In the genomic region with DNA sequence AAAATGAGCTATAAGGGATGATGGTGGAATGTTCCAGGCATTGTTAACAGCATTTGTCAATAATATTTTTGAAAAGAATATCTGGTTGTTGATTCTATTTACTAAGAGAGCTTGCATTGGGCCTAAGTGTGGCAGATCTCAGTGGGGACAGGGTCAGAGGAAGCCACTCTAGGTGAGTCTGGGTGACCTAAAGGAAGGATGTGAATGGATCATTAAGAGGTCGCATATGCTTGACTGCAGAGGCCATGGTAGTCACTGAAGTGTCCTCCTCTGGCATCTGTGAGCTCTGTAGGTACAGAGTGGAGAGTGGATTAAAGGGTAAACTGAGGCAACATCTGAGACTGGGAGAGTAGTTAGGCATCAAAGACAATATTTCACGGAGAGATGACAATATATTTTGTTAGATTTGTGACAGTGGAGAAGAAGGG, we compare ENCODE assay signal across 28 cellular contexts.
"Had no signal": no experiment of that assay in that cellular context is flagged by ENCODE, and none has a peak within 500 bp of the region (broad histone marks: within the 10 kb centered on the region; RNA-seq: fewer than 3 reads in every experiment).

No MANE protein-coding gene starts in this region.

- H3K36me3 Mint-ChIP-seq: activated naive CD8-positive, alpha-beta T cell had no signal

- H3K9me3 Mint-ChIP-seq: activated CD8-positive, alpha-beta T cell treated with anti-CD3 and anti-CD28 coated beads for 36 hours; activated T-cell treated with anti-CD3 and anti-CD28 coated beads, Interleukin-2, amount 50 U/mL, for 4 hours; activated T-helper 17 cell treated with anti-CD3 and anti-CD28 coated beads, Interleukin-2, amount 50 U/mL, for 72 hours had no signal

- H3K36me3 ChIP-seq: brain microvascular endothelial cell, cardiac muscle cell, colonic mucosa, gastrocnemius medialis, heart left ventricle had no signal

- FAIRE-seq: astrocyte, endometrium, endothelial cell of umbilical vein had no signal

- H3K27me3 Mint-ChIP-seq: activated CD8-positive, alpha-beta T cell treated with anti-CD3 and anti-CD28 coated beads for 36 hours; activated naive CD8-positive, alpha-beta T cell had no signal

- H3K9me3 ChIP-seq: colonic mucosa, gastrocnemius medialis, heart left ventricle had no signal

- H3K27ac Mint-ChIP-seq: activated CD8-positive, alpha-beta T cell treated with anti-CD3 and anti-CD28 coated beads for 36 hours; activated naive CD8-positive, alpha-beta T cell; activated T-helper 17 cell treated with anti-CD3 and anti-CD28 coated beads, Interleukin-2, amount 50 U/mL, for 72 hours had no signal

- H3K4me3 ChIP-seq: cardiac muscle cell, colonic mucosa, gastrocnemius medialis, heart left ventricle had no signal

- H3K27ac ChIP-seq: brain microvascular endothelial cell, cardiac muscle cell, colonic mucosa, gastrocnemius medialis, heart left ventricle had no signal

- DNase-seq: activated CD4-positive, alpha-beta T cell treated with anti-CD3 and anti-CD28 coated beads for 48 hours; activated CD4-positive, alpha-beta T cell treated with anti-CD3 and anti-CD28 coated beads, Interleukin-2, amount 50 U/mL, for 1 hour; activated CD4-positive, alpha-beta T cell treated with anti-CD3 and anti-CD28 coated beads, Interleukin-2, amount 50 U/mL, for 48 hours; activated CD8-positive, alpha-beta memory T cell treated with anti-CD3 and anti-CD28 coated beads for 24 hours; activated CD8-positive, alpha-beta T cell treated with anti-CD3 and anti-CD28 coated beads for 36 hours; activated effector memory CD4-positive, alpha-beta T cell treated with Interleukin-2 at 50 U/mL for 16 hours; activated gamma-delta T cell treated with Interleukin-2 at 50 U/mL for 16 hours; activated naive CD4-positive, alpha-beta T cell treated with anti-CD3 and anti-CD28 coated beads, Interleukin-2, amount 50 U/mL, for 16 hours; activated naive CD4-positive, alpha-beta T cell treated with Interleukin-2 at 50 U/mL for 16 hours; activated T-cell treated with anti-CD3 and anti-CD28 coated beads, Interleukin-2, amount 50 U/mL, for 4 hours; amniotic stem cell; anterior cingulate cortex; brain microvascular endothelial cell; central memory CD4-positive, alpha-beta T cell; cerebellar nuclear complex; colonic mucosa; effector CD8-positive, alpha-beta T cell; foreskin fibroblast; gastrocnemius medialis; glutamatergic neuron; heart left ventricle; T-helper 2 cell had no signal

- H3K27me3 ChIP-seq: colonic mucosa, gastrocnemius medialis, heart left ventricle had no signal

- H3K4me3 Mint-ChIP-seq: activated CD8-positive, alpha-beta T cell treated with anti-CD3 and anti-CD28 coated beads for 36 hours; activated naive CD8-positive, alpha-beta T cell; activated T-cell treated with anti-CD3 and anti-CD28 coated beads, Interleukin-2, amount 50 U/mL, for 4 hours; activated T-helper 17 cell treated with anti-CD3 and anti-CD28 coated beads, Interleukin-2, amount 50 U/mL, for 72 hours had no signal

- H3K4me1 ChIP-seq: colonic mucosa, gastrocnemius medialis had no signal

- H3K4me1 Mint-ChIP-seq: activated T-helper 17 cell treated with anti-CD3 and anti-CD28 coated beads, Interleukin-2, amount 50 U/mL, for 72 hours had no signal
